Comparison of ENCODE assay signal across 31 cellular contexts in the genomic region with DNA sequence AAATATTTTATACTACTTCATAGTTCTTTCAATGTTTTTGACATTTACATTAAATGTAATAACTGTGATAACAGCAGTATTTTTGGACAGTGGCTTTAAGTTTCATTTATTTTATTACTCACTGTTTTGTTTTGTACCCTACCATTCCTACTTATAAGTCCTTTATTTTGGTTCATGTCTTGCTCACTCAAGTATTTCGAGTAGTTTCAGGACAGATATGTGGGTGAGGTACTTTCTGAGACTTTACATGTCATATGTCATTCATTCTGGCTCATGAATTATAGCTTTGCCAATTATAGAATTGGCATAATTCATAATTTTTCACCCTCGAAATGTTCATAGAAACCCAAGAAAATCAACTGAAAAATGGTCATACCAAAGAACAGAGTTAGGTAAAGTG. TPM values are rescaled to one million over a fixed set of nuclear protein-coding genes. Genes with fewer than 3 reads are reported as not detected.
DNase-seq lines count a peak whose midpoint lies in the region; ATAC-seq and TF ChIP-seq lines count a peak whose summit lies in the region.
"Had no signal": no experiment of that assay in that cellular context is flagged by ENCODE, and none has a peak within 500 bp of the region (broad histone marks: within the 10 kb centered on the region; RNA-seq: fewer than 3 reads in every experiment).

No MANE protein-coding gene starts in this region.

- no peak overlapping the region for H3K27ac ChIP-seq in suprapubic skin
- H3K27ac ChIP-seq: KMS-11 had no signal

- H3K27ac Mint-ChIP-seq in activated naive CD4-positive, alpha-beta T cell treated with anti-CD3 and anti-CD28 coated beads, Interleukin-2, amount 50 U/mL, for 72 hours = no peak overlapping the region
- peak overlapping the region; percentile 11 for H3K27ac Mint-ChIP-seq in activated T-helper 1 cell treated with anti-CD3 and anti-CD28 coated beads, Interleukin-12 subunit alpha, Interleukin-12 subunit beta, Interleukin-2, Interleukin-4 antibody, amounts not matched to agents 30 ng/mL and 10 ng/mL and 1 ng/mL, durations not matched to agents 14 hours and 24 hours and 36 hours
- H3K27ac Mint-ChIP-seq: B cell; CD8-positive, alpha-beta T cell; H9; memory B cell had no signal

- TF ChIP-seq POLR2A in suprapubic skin (IDR thresholded peaks at IDR 0.05) = no peak

- H3K4me3 ChIP-seq in mucosa of descending colon (no peak overlapping the region), suprapubic skin (no peak overlapping the region)
- H3K4me3 ChIP-seq: tibial nerve had no signal

- peak; percentile 38 to 41 for ATAC-seq in activated naive CD4-positive, alpha-beta T cell treated with anti-CD3 and anti-CD28 coated beads, Interleukin-2, amount 50 U/mL, for 72 hours
- ATAC-seq in GM21717 (IDR thresholded peaks at IDR 0.05; ENCODE audit: unreplicated experiment) = peak; percentile 43
- no peak for ATAC-seq in mucosa of descending colon
- ATAC-seq: CD8-positive, alpha-beta T cell; left lobe of liver had no signal

- peaks cover 3% of the 10 kb centered on the region for H3K27me3 ChIP-seq in suprapubic skin
- H3K27me3 ChIP-seq: tibial nerve had no signal

- H3K9me3 ChIP-seq in mucosa of descending colon (peaks cover 8% of the 10 kb centered on the region), suprapubic skin (no peaks in the 10 kb centered on the region)

- peaks cover 6 to 44% of the 10 kb centered on the region in 2 donors for H3K36me3 Mint-ChIP-seq in activated naive CD4-positive, alpha-beta T cell treated with anti-CD3 and anti-CD28 coated beads, Interleukin-2, amount 50 U/mL, for 72 hours
- H3K36me3 Mint-ChIP-seq in activated T-helper 1 cell treated with anti-CD3 and anti-CD28 coated beads, Interleukin-12 subunit alpha, Interleukin-12 subunit beta, Interleukin-2, Interleukin-4 antibody, amounts not matched to agents 30 ng/mL and 10 ng/mL and 1 ng/mL, durations not matched to agents 14 hours and 24 hours and 36 hours (ENCODE audit: low read depth) = peaks cover 27% of the 10 kb centered on the region

- no peak overlapping the region for H3K4me3 Mint-ChIP-seq in activated T-helper 1 cell treated with anti-CD3 and anti-CD28 coated beads, Interleukin-12 subunit alpha, Interleukin-12 subunit beta, Interleukin-2, Interleukin-4 antibody, amounts not matched to agents 30 ng/mL and 10 ng/mL and 1 ng/mL, durations not matched to agents 14 hours and 24 hours and 36 hours
- H3K4me3 Mint-ChIP-seq: B cell; CD8-positive, alpha-beta T cell; H9; memory B cell had no signal

- H3K4me1 ChIP-seq in mucosa of descending colon (ENCODE audit: low read depth) = no peaks in the 10 kb centered on the region
- no peaks in the 10 kb centered on the region for H3K4me1 ChIP-seq in suprapubic skin
- H3K4me1 ChIP-seq: tibial nerve had no signal

- TF ChIP-seq CTCF in mucosa of descending colon (IDR thresholded peaks at IDR 0.05) (no peak), suprapubic skin (IDR thresholded peaks at IDR 0.05) (no peak)

- H3K9me3 Mint-ChIP-seq in activated naive CD4-positive, alpha-beta T cell treated with anti-CD3 and anti-CD28 coated beads, Interleukin-2, amount 50 U/mL, for 72 hours = peaks cover 5 to 7% of the 10 kb centered on the region in 2 donors
- H3K9me3 Mint-ChIP-seq in activated T-helper 1 cell treated with anti-CD3 and anti-CD28 coated beads, Interleukin-12 subunit alpha, Interleukin-12 subunit beta, Interleukin-2, Interleukin-4 antibody, amounts not matched to agents 30 ng/mL and 10 ng/mL and 1 ng/mL, durations not matched to agents 14 hours and 24 hours and 36 hours = peaks cover 28% of the 10 kb centered on the region
- H3K9me3 Mint-ChIP-seq: CD8-positive, alpha-beta T cell had no signal

- TF ChIP-seq EP300 in suprapubic skin (IDR thresholded peaks at IDR 0.05) = no peak

- no peaks in the 10 kb centered on the region for H3K36me3 ChIP-seq in mucosa of descending colon (ENCODE audit: low read depth)
- no peaks in the 10 kb centered on the region for H3K36me3 ChIP-seq in suprapubic skin
- H3K36me3 ChIP-seq: tibial nerve had no signal

- intact Hi-C loops in activated T-helper 1 cell treated with anti-CD3 and anti-CD28 coated beads, Interleukin-12 subunit alpha, Interleukin-12 subunit beta, Interleukin-2, Interleukin-4 antibody, amounts not matched to agents 30 ng/mL and 10 ng/mL and 1 ng/mL, durations not matched to agents 14 hours and 24 hours and 36 hours (cut with micrococcal nuclease) = loop anchor here (5.0 kb wide), 1 partner anchor 36 kb away; no protein-coding TSS in a partner anchor
- intact Hi-C loops in mucosa of descending colon (cut with DNase I, micrococcal nuclease) = no loop called here

- no peak for DNase-seq in activated naive CD4-positive, alpha-beta T cell treated with anti-CD3 and anti-CD28 coated beads, Interleukin-2, amount 50 U/mL, for 72 hours (ENCODE audit: low spot score in 2 of 2)
- no peak for DNase-seq in activated naive CD4-positive, alpha-beta T cell treated with anti-CD3 and anti-CD28 coated beads, Interleukin-2, amount 50 U/mL, for 16 hours
- no peak for DNase-seq in activated T-helper 1 cell treated with anti-CD3 and anti-CD28 coated beads, Interleukin-12 subunit alpha, Interleukin-12 subunit beta, Interleukin-2, Interleukin-4 antibody, amounts not matched to agents 30 ng/mL and 10 ng/mL and 1 ng/mL, durations not matched to agents 14 hours and 24 hours and 36 hours (ENCODE audit: low spot score)
- no peak for DNase-seq in RKO (ENCODE audit: low spot score)
- no peak for DNase-seq in NCI-H748 treated with DMSO at 0.1 percent for 48 hours (lab: John Stamatoyannopoulos, UW)
- no peak for DNase-seq in mucosa of descending colon
- no peak for DNase-seq in suprapubic skin (ENCODE audit: low spot score in 2 of 2)
- DNase-seq: activated CD4-positive, alpha-beta T cell treated with anti-CD3 and anti-CD28 coated beads for 1 hour; activated CD8-positive, alpha-beta memory T cell treated with anti-CD3 and anti-CD28 coated beads for 24 hours; activated naive CD4-positive, alpha-beta T cell; anterior cingulate cortex; CD8-positive, alpha-beta T cell; DMS 273 treated with DMSO at 0.1 percent for 48 hours; effector CD4-positive, alpha-beta T cell; H9; MM.1S; NCI-H2081; NCI-H2227 treated with DMSO at 0.1 percent for 48 hours; NCI-H526 treated with DMSO at 0.1 percent for 48 hours; occipital lobe; T-helper 1 cell had no signal

- no peaks in the 10 kb centered on the region for H3K27me3 Mint-ChIP-seq in activated T-helper 1 cell treated with anti-CD3 and anti-CD28 coated beads, Interleukin-12 subunit alpha, Interleukin-12 subunit beta, Interleukin-2, Interleukin-4 antibody, amounts not matched to agents 30 ng/mL and 10 ng/mL and 1 ng/mL, durations not matched to agents 14 hours and 24 hours and 36 hours (ENCODE audit: insufficient read depth)
- H3K27me3 Mint-ChIP-seq: B cell, memory B cell had no signal

- WGBS in suprapubic skin = 68% methylated on average over 2 of the region's 2 CpGs

- H3K4me1 Mint-ChIP-seq in activated T-helper 1 cell treated with anti-CD3 and anti-CD28 coated beads, Interleukin-12 subunit alpha, Interleukin-12 subunit beta, Interleukin-2, Interleukin-4 antibody, amounts not matched to agents 30 ng/mL and 10 ng/mL and 1 ng/mL, durations not matched to agents 14 hours and 24 hours and 36 hours (ENCODE audit: low read depth) = peaks cover 19% of the 10 kb centered on the region
- H3K4me1 Mint-ChIP-seq: H9 had no signal

RNA-seq across cellular contexts. Expression of gene PIK3R5, which starts 44.4 kb away (rescaled TPM):
- total RNA-seq in activated naive CD4-positive, alpha-beta T cell treated with anti-CD3 and anti-CD28 coated beads, Interleukin-2, amount 50 U/mL, for 72 hours = 10 to 100 TPM; 32.2 to 46.9 TPM
- 30.5 and 33.6 TPM in 2 replicates for total RNA-seq in activated T-helper 1 cell treated with anti-CD3 and anti-CD28 coated beads, Interleukin-12 subunit alpha, Interleukin-12 subunit beta, Interleukin-2, Interleukin-4 antibody, amounts not matched to agents 30 ng/mL and 10 ng/mL and 1 ng/mL, durations not matched to agents 14 hours and 24 hours and 36 hours
- 10 to 100 TPM in 1 of 3 donors, 1 to 10 TPM in 2; 2.7 to 10.4 (median 6.8) TPM for total RNA-seq in mucosa of descending colon
- total RNA-seq in suprapubic skin = 10 to 100 TPM in 1 of 4 donors, 1 to 10 TPM in 3; 3.6 to 13.5 (median 5.0) TPM
- total RNA-seq: bronchial epithelial cell, glomerular endothelial cell, myocyte had no signal

RNA-seq across cellular contexts. Expression of gene PIK3R6, which starts 53.7 kb away (rescaled TPM):
- total RNA-seq in activated naive CD4-positive, alpha-beta T cell treated with anti-CD3 and anti-CD28 coated beads, Interleukin-2, amount 50 U/mL, for 72 hours = 1 to 10 TPM in 1 of 2 donors, under 1 TPM in 1; 0.23 to 4.3 TPM
- total RNA-seq in activated T-helper 1 cell treated with anti-CD3 and anti-CD28 coated beads, Interleukin-12 subunit alpha, Interleukin-12 subunit beta, Interleukin-2, Interleukin-4 antibody, amounts not matched to agents 30 ng/mL and 10 ng/mL and 1 ng/mL, durations not matched to agents 14 hours and 24 hours and 36 hours = 2.0 and 2.1 TPM in 2 replicates
- total RNA-seq in mucosa of descending colon = 1 to 10 TPM in 2 of 3 donors, under 1 TPM in 1; 0.32 to 1.9 (median 1.7) TPM
- 1 to 10 TPM in 3 of 4 donors, under 1 TPM in 1; 0.30 to 5.1 (median 1.5) TPM for total RNA-seq in suprapubic skin
- total RNA-seq: A673, bronchial epithelial cell, H9, myocyte had no signal
